28 cellular contexts compared by ENCODE assay signal in the genomic region with DNA sequence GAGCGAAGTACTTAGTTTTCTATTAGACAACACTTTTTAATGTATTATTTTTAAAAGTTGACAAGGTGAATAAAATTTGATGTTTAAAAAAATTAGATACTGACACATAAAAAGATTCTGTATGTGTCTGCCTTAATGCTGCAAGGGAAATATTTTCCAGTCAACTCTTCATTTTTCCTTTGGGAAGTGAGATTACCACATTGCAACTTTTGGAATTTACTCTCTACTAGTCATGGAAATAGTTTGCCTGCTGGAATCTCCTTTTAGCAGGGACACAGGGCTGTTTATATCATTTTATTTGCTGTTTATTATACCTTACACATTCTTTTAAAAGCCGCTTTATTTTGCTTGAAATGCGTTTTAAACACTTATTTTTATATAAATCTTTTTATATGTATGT.
DNase-seq lines count a peak whose midpoint lies in the region; ATAC-seq, FAIRE-seq and TF ChIP-seq lines count a peak whose summit lies in the region.
"Had no signal": no experiment of that assay in that cellular context is flagged by ENCODE, and none has a peak within 500 bp of the region (broad histone marks: within the 10 kb centered on the region; RNA-seq: fewer than 3 reads in every experiment).

No MANE protein-coding gene starts in this region.

- no peaks in the 10 kb centered on the region for H4K20me1 ChIP-seq in keratinocyte (ENCODE audit: control insufficient read depth, extremely low read depth, insufficient read depth, low read length)

- H3K9me1 ChIP-seq in keratinocyte (ENCODE audit: control insufficient read depth, extremely low read depth, insufficient read depth, low read length): no peaks in the 10 kb centered on the region

- peaks cover 6% of the 10 kb centered on the region for H3K9me3 Mint-ChIP-seq in chondrocyte (ENCODE audit: low read depth)
- no peaks in the 10 kb centered on the region for H3K9me3 Mint-ChIP-seq in glutamatergic neuron (ENCODE audit: unreplicated experiment)
- H3K9me3 Mint-ChIP-seq: activated CD4-positive, alpha-beta memory T cell treated with anti-CD3 and anti-CD28 coated beads, Interleukin-2, amount 10 ng/mL, durations not matched to agents 7 days and 5 days; T-helper 1 cell treated with Interleukin-12 subunit alpha and Interleukin-12 subunit beta and Interleukin-4 antibody, amounts not matched to agents 30 μg/mL and 1 μg/mL, for 36 hours had no signal

- H3K27me3 ChIP-seq in left ventricle myocardium inferior (ENCODE audit: low read depth): no peaks in the 10 kb centered on the region
- H3K27me3 ChIP-seq in keratinocyte (ENCODE audit: control insufficient read depth, extremely low read depth, insufficient read depth, low read length): no peaks in the 10 kb centered on the region
- H3K27me3 ChIP-seq in effector memory CD4-positive, alpha-beta T cell (replicated peaks; ENCODE audit: control insufficient read depth, insufficient read depth, low read length, poor library complexity, severe bottlenecking): no peaks in the 10 kb centered on the region
- H3K27me3 ChIP-seq: neutrophil, stomach, tibial artery had no signal

- H3K9ac ChIP-seq in keratinocyte (ENCODE audit: control insufficient read depth, extremely low read depth, insufficient read depth, low read length): no peak overlapping the region
- H3K9ac ChIP-seq: KMS-11, SK-N-SH had no signal

- TF ChIP-seq CTCF in left ventricle myocardium inferior (IDR thresholded peaks at IDR 0.05; ENCODE audit: borderline replicate concordance): no peak
- TF ChIP-seq CTCF in chondrocyte (IDR thresholded peaks at IDR 0.05): no peak
- TF ChIP-seq CTCF in keratinocyte (optimal IDR thresholded peaks at IDR 0.05 in 1 of 3, IDR thresholded peaks at IDR 0.05 in 1 of 3, conservative IDR thresholded peaks at IDR 0.05 in 1 of 3; ENCODE audit: extremely low read depth in 1 of 3, insufficient read depth in 2 of 3, low read length in 3 of 3): no peak
- TF ChIP-seq CTCF in glutamatergic neuron (IDR thresholded peaks at IDR 0.05; ENCODE audit: partially characterized antibody, unreplicated experiment): no peak

- H3K9me3 ChIP-seq in left ventricle myocardium inferior (replicated peaks) (no peaks in the 10 kb centered on the region), keratinocyte (ENCODE audit: control insufficient read depth, low read depth, low read length) (no peaks in the 10 kb centered on the region)
- H3K9me3 ChIP-seq in effector memory CD4-positive, alpha-beta T cell (ENCODE audit: control insufficient read depth, low read length): no peaks in the 10 kb centered on the region
- H3K9me3 ChIP-seq: neutrophil, SK-N-SH, stomach, tibial artery had no signal

- FAIRE-seq in keratinocyte (lab: Jason Lieb, UNC): no peak
- FAIRE-seq: A204.1, GM18507, small intestine had no signal

- H3K36me3 ChIP-seq in left ventricle myocardium inferior (no peaks in the 10 kb centered on the region), keratinocyte (ENCODE audit: control insufficient read depth in 2 of 2, extremely low read depth in 1 of 2, insufficient read depth in 2 of 2, low read length in 2 of 2) (no peaks in the 10 kb centered on the region)
- H3K36me3 ChIP-seq in effector memory CD4-positive, alpha-beta T cell (ENCODE audit: control insufficient read depth, insufficient read depth, low read length): no peaks in the 10 kb centered on the region
- H3K36me3 ChIP-seq: neutrophil, tibial artery had no signal

- no peak overlapping the region for H2AFZ ChIP-seq in keratinocyte (ENCODE audit: control insufficient read depth, low read length)

- H3K4me3 Mint-ChIP-seq in chondrocyte (ENCODE audit: unreplicated experiment) (no peak overlapping the region), glutamatergic neuron (ENCODE audit: unreplicated experiment) (no peak overlapping the region)
- H3K4me3 Mint-ChIP-seq: activated CD4-positive, alpha-beta memory T cell treated with anti-CD3 and anti-CD28 coated beads, Interleukin-2, amount 10 ng/mL, durations not matched to agents 7 days and 5 days; activated naive CD8-positive, alpha-beta T cell; T-helper 1 cell treated with Interleukin-12 subunit alpha and Interleukin-12 subunit beta and Interleukin-4 antibody, amounts not matched to agents 30 μg/mL and 1 μg/mL, for 36 hours had no signal

- H3K4me1 Mint-ChIP-seq in chondrocyte (ENCODE audit: low read depth) (peaks cover 40% of the 10 kb centered on the region), glutamatergic neuron (ENCODE audit: low read depth, unreplicated experiment) (peaks cover 2% of the 10 kb centered on the region)
- H3K4me1 Mint-ChIP-seq: activated CD4-positive, alpha-beta memory T cell treated with anti-CD3 and anti-CD28 coated beads, Interleukin-2, amount 10 ng/mL, durations not matched to agents 7 days and 5 days had no signal

- no peak for DNase-seq in left ventricle myocardium inferior
- DNase-seq in Right ventricle myocardium inferior (ENCODE audit: missing footprints): no peak
- DNase-seq in chondrocyte (ENCODE audit: low spot score): no peak
- no peak for DNase-seq in keratinocyte (ENCODE audit: low read depth, low spot score)
- DNase-seq in cerebellar cortex (ENCODE audit: low spot score): no peak
- no peak for DNase-seq in activated CD8-positive, alpha-beta memory T cell treated with anti-CD3 and anti-CD28 coated beads, Interleukin-2, amount 50 U/mL, for 48 hours
- DNase-seq in effector memory CD4-positive, alpha-beta T cell: no peak
- DNase-seq in glutamatergic neuron: no peak
- DNase-seq: activated CD4-positive, alpha-beta memory T cell treated with anti-CD3 and anti-CD28 coated beads, Interleukin-2, amount 10 ng/mL, durations not matched to agents 7 days and 5 days; activated CD4-positive, alpha-beta T cell treated with anti-CD3 and anti-CD28 coated beads for 1 hour; aorta; GF-D8; H7; head of caudate nucleus; NCI-H2081 treated with DMSO at 0.1 percent for 48 hours; NCI-H774; SK-N-SH; small intestine; stimulated activated CD4-positive, alpha-beta T cell treated with anti-CD3 and anti-CD28 coated beads, Interleukin-1b, Interleukin-23, amount 100 ng/mL, for 48 hours; stimulated activated CD8-positive, alpha-beta memory T cell treated with anti-CD3 and anti-CD28 coated beads, Interleukin-4, amount 100 ng/mL, for 48 hours; stomach; tibial artery had no signal

- H3K4me2 ChIP-seq in keratinocyte (ENCODE audit: control insufficient read depth, extremely low read depth, insufficient read depth, low read depth, low read length): no peak overlapping the region
- H3K4me2 ChIP-seq: KMS-11, SK-N-SH had no signal

- no peaks in the 10 kb centered on the region for H3K27me3 Mint-ChIP-seq in chondrocyte (ENCODE audit: low read depth)
- H3K27me3 Mint-ChIP-seq in glutamatergic neuron (ENCODE audit: unreplicated experiment): no peaks in the 10 kb centered on the region
- H3K27me3 Mint-ChIP-seq: activated CD4-positive, alpha-beta memory T cell treated with anti-CD3 and anti-CD28 coated beads, Interleukin-2, amount 10 ng/mL, durations not matched to agents 7 days and 5 days; activated naive CD8-positive, alpha-beta T cell had no signal

- H3K36me3 Mint-ChIP-seq in chondrocyte (ENCODE audit: low read depth) (no peaks in the 10 kb centered on the region), glutamatergic neuron (ENCODE audit: unreplicated experiment) (no peaks in the 10 kb centered on the region)
- H3K36me3 Mint-ChIP-seq: activated naive CD8-positive, alpha-beta T cell had no signal

- no peaks in the 10 kb centered on the region for H3K79me2 ChIP-seq in keratinocyte (ENCODE audit: control insufficient read depth, insufficient read depth, low read length)

- H3K27ac Mint-ChIP-seq in chondrocyte (ENCODE audit: unreplicated experiment) (peak overlapping the region; percentile 24), glutamatergic neuron (ENCODE audit: unreplicated experiment) (no peak overlapping the region)
- H3K27ac Mint-ChIP-seq: activated CD4-positive, alpha-beta memory T cell treated with anti-CD3 and anti-CD28 coated beads, Interleukin-2, amount 10 ng/mL, durations not matched to agents 7 days and 5 days; activated naive CD8-positive, alpha-beta T cell; T-helper 1 cell treated with Interleukin-12 subunit alpha and Interleukin-12 subunit beta and Interleukin-4 antibody, amounts not matched to agents 30 μg/mL and 1 μg/mL, for 36 hours had no signal

- dilution Hi-C loops in keratinocyte (cut with MboI; ENCODE audit: extremely low pct_ligation_motif_present, low sequenced_read_pairs): no loop called here

- intact Hi-C loops in left ventricle myocardium inferior (cut with micrococcal nuclease) (no loop called here), Right ventricle myocardium inferior (cut with DNase I) (loop anchor here (10.0 kb wide), 1 partner anchor 129 kb away; no protein-coding TSS in a partner anchor)

- H3K4me3 ChIP-seq in left ventricle myocardium inferior (no peak overlapping the region), keratinocyte (ENCODE audit: control insufficient read depth in 2 of 3, extremely low read depth in 1 of 3, insufficient read depth in 2 of 3, low read depth in 1 of 3, low read length in 3 of 3) (no peak overlapping the region)
- H3K4me3 ChIP-seq in effector memory CD4-positive, alpha-beta T cell (ENCODE audit: insufficient read depth, low read depth, low read length, poor library complexity, severe bottlenecking): no peak overlapping the region
- H3K4me3 ChIP-seq: stomach, tibial artery had no signal

- no peak for ATAC-seq in Right ventricle myocardium inferior

- H3K27ac ChIP-seq in left ventricle myocardium inferior (replicated peaks) (peak overlapping the region; percentile 86), keratinocyte (ENCODE audit: control insufficient read depth, insufficient read depth, low read length) (peak overlapping the region; percentile 66)
- H3K27ac ChIP-seq in effector memory CD4-positive, alpha-beta T cell (ENCODE audit: insufficient read depth, low read length, poor library complexity, severe bottlenecking): no peak overlapping the region
- H3K27ac ChIP-seq: KMS-11, neutrophil, stomach had no signal

- H3K4me1 ChIP-seq in left ventricle myocardium inferior: peaks cover 36% of the 10 kb centered on the region
- peaks cover 23% of the 10 kb centered on the region for H3K4me1 ChIP-seq in keratinocyte (ENCODE audit: control insufficient read depth, extremely low read depth, insufficient read depth, low read length)
- H3K4me1 ChIP-seq in effector memory CD4-positive, alpha-beta T cell (ENCODE audit: control insufficient read depth, insufficient read depth, low read length, poor library complexity, severe bottlenecking): no peaks in the 10 kb centered on the region
- H3K4me1 ChIP-seq: stomach had no signal
